ENCODE assay signal across 30 cellular contexts in the genomic region with DNA sequence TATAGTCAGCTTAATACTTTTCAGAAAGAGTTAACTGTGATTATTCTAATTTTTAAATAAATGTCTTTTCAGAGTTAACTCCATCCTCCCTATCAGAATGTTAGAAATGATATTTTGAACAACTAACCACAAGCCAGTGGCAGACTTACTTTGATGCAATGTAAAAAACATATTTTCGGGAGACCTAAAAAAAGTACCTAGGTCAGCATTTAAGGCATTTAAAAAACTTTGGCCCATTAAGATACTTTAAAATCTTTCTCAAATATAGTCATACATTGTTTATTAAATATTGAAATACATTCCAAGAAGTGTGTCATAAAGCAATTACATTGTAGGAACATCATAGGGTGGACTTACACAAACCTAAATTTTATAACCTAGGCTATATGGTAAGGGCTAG.
"Had no signal": no experiment of that assay in that cellular context is flagged by ENCODE, and none has a peak within 500 bp of the region (broad histone marks: within the 10 kb centered on the region; RNA-seq: fewer than 3 reads in every experiment).

No MANE protein-coding gene starts in this region.

- H3K27ac ChIP-seq: ascending aorta, cardiac muscle cell, WERI-Rb-1 had no signal

- ATAC-seq: activated CD4-positive, alpha-beta T cell treated with anti-CD3 and anti-CD28 coated beads for 36 hours; activated CD4-positive, CD25-positive, alpha-beta regulatory T cell treated with anti-CD3 and anti-CD28 coated beads, Interleukin-2, amount 50 U/mL, for 24 hours; activated CD8-positive, alpha-beta memory T cell treated with anti-CD3 and anti-CD28 coated beads, Interleukin-2, amount 10 ng/mL, durations not matched to agents 7 days and 5 days; activated CD8-positive, alpha-beta T cell treated with anti-CD3 and anti-CD28 coated beads, Interleukin-2, amount 10 ng/mL, durations not matched to agents 7 days and 5 days; activated naive CD8-positive, alpha-beta T cell treated with anti-CD3 and anti-CD28 coated beads, Interleukin-2, amount 50 U/mL, for 24 hours; T-helper 17 cell; WTC11 had no signal

- H3K4me1 ChIP-seq: ascending aorta had no signal

- FAIRE-seq: bronchial epithelial cell had no signal

- H3K4me3 ChIP-seq: ascending aorta, cardiac muscle cell had no signal

- H3K36me3 ChIP-seq: ascending aorta, cardiac muscle cell, WERI-Rb-1 had no signal

- DNase-seq: activated CD4-positive, alpha-beta memory T cell treated with anti-CD3 and anti-CD28 coated beads, Interleukin-2, amount 10 ng/mL, durations not matched to agents 7 days and 5 days; activated CD4-positive, alpha-beta T cell treated with anti-CD3 and anti-CD28 coated beads for 1 hour; activated CD4-positive, alpha-beta T cell treated with anti-CD3 and anti-CD28 coated beads for 36 hours; activated CD4-positive, alpha-beta T cell treated with anti-CD3 and anti-CD28 coated beads for 48 hours; activated CD4-positive, alpha-beta T cell treated with anti-CD3 and anti-CD28 coated beads, Interleukin-2, amount 10 ng/mL, durations not matched to agents 7 days and 5 days; activated CD4-positive, alpha-beta T cell treated with anti-CD3 and anti-CD28 coated beads, Interleukin-2, amount 50 U/mL, for 48 hours; activated CD4-positive, CD25-positive, alpha-beta regulatory T cell; activated CD8-positive, alpha-beta memory T cell treated with anti-CD3 and anti-CD28 coated beads for 24 hours; activated CD8-positive, alpha-beta memory T cell treated with anti-CD3 and anti-CD28 coated beads, Interleukin-2, amount 10 ng/mL, durations not matched to agents 7 days and 5 days; activated CD8-positive, alpha-beta memory T cell treated with anti-CD3 and anti-CD28 coated beads, Interleukin-2, amount 50 U/mL, for 48 hours; activated CD8-positive, alpha-beta T cell treated with anti-CD3 and anti-CD28 coated beads, Interleukin-2, amount 10 ng/mL, durations not matched to agents 7 days and 5 days; activated effector memory CD4-positive, alpha-beta T cell treated with Interleukin-2 at 50 U/mL for 16 hours; activated gamma-delta T cell; activated naive CD4-positive, alpha-beta T cell treated with anti-CD3 and anti-CD28 coated beads, Interleukin-2, amount 10 ng/mL, durations not matched to agents 7 days and 5 days; activated naive CD4-positive, alpha-beta T cell treated with Interleukin-2 at 50 U/mL for 16 hours; activated naive CD8-positive, alpha-beta T cell treated with anti-CD3 and anti-CD28 coated beads, Interleukin-2, amount 10 ng/mL, durations not matched to agents 7 days and 5 days; activated naive CD8-positive, alpha-beta T cell treated with anti-CD3 and anti-CD28 coated beads, Interleukin-2, amount 50 U/mL, for 24 hours; activated T-cell treated with anti-CD3 and anti-CD28 coated beads, Interleukin-2, amount 50 U/mL, for 24 hours; activated T-cell treated with anti-CD3 and anti-CD28 coated beads, Interleukin-2, amount 50 U/mL, for 48 hours; amygdala; anterior cingulate cortex; cerebellar nuclear complex; T-helper 17 cell; T1000; WERI-Rb-1 had no signal

- H3K27me3 ChIP-seq: ascending aorta, cardiac muscle cell had no signal

- H3K9me3 ChIP-seq: ascending aorta had no signal
